In the genomic region with DNA sequence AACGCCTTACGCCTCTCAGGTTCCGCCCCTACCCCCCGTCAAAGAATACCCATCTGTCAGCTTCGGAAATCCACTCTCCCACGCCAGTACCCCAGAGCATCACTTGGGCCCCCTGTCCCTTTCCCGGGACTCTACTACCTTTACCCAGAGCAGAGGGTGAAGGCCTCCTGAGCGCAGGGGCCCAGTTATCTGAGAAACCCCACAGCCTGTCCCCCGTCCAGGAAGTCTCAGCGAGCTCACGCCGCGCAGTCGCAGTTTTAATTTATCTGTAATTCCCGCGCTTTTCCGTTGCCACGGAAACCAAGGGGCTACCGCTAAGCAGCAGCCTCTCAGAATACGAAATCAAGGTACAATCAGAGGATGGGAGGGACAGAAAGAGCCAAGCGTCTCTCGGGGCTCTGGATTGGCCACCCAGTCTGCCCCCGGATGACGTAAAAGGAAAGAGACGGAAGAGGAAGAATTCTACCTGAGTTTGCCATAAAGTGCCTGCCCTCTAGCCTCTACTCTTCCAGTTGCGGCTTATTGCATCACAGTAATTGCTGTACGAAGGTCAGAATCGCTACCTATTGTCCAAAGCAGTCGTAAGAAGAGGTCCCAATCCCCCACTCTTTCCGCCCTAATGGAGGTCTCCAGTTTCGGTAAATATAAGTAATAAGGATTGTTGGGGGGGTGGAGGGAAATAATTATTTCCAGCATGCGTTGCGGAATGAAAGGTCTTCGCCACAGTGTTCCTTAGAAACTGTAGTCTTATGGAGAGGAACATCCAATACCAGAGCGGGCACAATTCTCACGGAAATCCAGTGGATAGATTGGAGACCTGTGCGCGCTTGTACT, we compare ENCODE assay signal across 1 cellular context.
A peak's percentile ranks its signal among the peaks of the same experiment; 100 is the strongest.
TF ChIP-seq lines count a peak whose summit lies in the region.

A gene (minus strand): TSS at position 232 of the 834 bp plus-strand sequence. CDS start 1,268 bp downstream, outside the sequence.

TF ChIP-seq in K562, 482 proteins besides CTCF, POLR2A, EP300 and RAD21 (continued from another document and continues in another):
- TF ChIP-seq, protein P1, sequence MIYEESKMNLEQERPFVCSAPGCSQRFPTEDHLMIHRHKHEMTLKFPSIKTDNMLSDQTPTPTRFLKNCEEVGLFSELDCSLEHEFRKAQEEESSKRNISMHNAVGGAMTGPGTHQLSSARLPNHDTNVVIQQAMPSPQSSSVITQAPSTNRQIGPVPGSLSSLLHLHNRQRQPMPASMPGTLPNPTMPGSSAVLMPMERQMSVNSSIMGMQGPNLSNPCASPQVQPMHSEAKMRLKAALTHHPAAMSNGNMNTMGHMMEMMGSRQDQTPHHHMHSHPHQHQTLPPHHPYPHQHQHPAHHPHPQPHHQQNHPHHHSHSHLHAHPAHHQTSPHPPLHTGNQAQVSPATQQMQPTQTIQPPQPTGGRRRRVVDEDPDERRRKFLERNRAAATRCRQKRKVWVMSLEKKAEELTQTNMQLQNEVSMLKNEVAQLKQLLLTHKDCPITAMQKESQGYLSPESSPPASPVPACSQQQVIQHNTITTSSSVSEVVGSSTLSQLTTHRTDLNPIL (CRISPR knock-in tag; IDR thresholded peaks at IDR 0.05), result no peak
- no peak for TF ChIP-seq LEF1 (IDR thresholded peaks at IDR 0.05)
- TF ChIP-seq CHD4 (IDR thresholded peaks at IDR 0.05; ENCODE audit: insufficient read depth, insufficient replicate concordance, low read depth, low read length, poor library complexity, severe bottlenecking), result no peak
- TF ChIP-seq, protein P2, sequence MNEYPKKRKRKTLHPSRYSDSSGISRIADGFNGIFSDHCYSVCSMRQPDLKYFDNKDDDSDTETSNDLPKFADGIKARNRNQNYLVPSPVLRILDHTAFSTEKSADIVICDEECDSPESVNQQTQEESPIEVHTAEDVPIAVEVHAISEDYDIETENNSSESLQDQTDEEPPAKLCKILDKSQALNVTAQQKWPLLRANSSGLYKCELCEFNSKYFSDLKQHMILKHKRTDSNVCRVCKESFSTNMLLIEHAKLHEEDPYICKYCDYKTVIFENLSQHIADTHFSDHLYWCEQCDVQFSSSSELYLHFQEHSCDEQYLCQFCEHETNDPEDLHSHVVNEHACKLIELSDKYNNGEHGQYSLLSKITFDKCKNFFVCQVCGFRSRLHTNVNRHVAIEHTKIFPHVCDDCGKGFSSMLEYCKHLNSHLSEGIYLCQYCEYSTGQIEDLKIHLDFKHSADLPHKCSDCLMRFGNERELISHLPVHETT (CRISPR knock-in tag; conservative IDR thresholded peaks at IDR 0.05 in 1 of 2, IDR thresholded peaks at IDR 0.05 in 1 of 2), result no peak
- peak; percentile 66 for TF ChIP-seq RBFOX2 (IDR thresholded peaks at IDR 0.05; ENCODE audit: low read depth, low read length)
- no peak for TF ChIP-seq COPS2 (conservative IDR thresholded peaks at IDR 0.05)
- TF ChIP-seq, protein P3, sequence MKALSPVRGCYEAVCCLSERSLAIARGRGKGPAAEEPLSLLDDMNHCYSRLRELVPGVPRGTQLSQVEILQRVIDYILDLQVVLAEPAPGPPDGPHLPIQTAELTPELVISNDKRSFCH (CRISPR knock-in tag; IDR thresholded peaks at IDR 0.05), result no peak
- TF ChIP-seq, protein P3 (tag; IDR thresholded peaks at IDR 0.05), result 0 out of 2 replicates have a peak, but pooled peaks have one; percentile 49
- TF ChIP-seq, protein P4, sequence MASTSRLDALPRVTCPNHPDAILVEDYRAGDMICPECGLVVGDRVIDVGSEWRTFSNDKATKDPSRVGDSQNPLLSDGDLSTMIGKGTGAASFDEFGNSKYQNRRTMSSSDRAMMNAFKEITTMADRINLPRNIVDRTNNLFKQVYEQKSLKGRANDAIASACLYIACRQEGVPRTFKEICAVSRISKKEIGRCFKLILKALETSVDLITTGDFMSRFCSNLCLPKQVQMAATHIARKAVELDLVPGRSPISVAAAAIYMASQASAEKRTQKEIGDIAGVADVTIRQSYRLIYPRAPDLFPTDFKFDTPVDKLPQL (IDR thresholded peaks at IDR 0.05; ENCODE audit: extremely low read depth, insufficient read length), result peak; percentile 77
- peak; percentile 34 for TF ChIP-seq CXXC5 (CRISPR knock-in tag; IDR thresholded peaks at IDR 0.05)
- peak; percentile 61 to 82; a peak in 3 of 4 replicates for TF ChIP-seq FOXK2 (conservative IDR thresholded peaks at IDR 0.05 in 1 of 2, IDR thresholded peaks at IDR 0.05 in 1 of 2; ENCODE audit: low read depth in 2 of 2)
- TF ChIP-seq GTF2E2 (tag; IDR thresholded peaks at IDR 0.05), result peak; percentile 73
- TF ChIP-seq CTBP1 (IDR thresholded peaks at IDR 0.05; ENCODE audit: borderline replicate concordance), result no peak; the same call in 1 of the 2 replicates
- TF ChIP-seq, protein P5, sequence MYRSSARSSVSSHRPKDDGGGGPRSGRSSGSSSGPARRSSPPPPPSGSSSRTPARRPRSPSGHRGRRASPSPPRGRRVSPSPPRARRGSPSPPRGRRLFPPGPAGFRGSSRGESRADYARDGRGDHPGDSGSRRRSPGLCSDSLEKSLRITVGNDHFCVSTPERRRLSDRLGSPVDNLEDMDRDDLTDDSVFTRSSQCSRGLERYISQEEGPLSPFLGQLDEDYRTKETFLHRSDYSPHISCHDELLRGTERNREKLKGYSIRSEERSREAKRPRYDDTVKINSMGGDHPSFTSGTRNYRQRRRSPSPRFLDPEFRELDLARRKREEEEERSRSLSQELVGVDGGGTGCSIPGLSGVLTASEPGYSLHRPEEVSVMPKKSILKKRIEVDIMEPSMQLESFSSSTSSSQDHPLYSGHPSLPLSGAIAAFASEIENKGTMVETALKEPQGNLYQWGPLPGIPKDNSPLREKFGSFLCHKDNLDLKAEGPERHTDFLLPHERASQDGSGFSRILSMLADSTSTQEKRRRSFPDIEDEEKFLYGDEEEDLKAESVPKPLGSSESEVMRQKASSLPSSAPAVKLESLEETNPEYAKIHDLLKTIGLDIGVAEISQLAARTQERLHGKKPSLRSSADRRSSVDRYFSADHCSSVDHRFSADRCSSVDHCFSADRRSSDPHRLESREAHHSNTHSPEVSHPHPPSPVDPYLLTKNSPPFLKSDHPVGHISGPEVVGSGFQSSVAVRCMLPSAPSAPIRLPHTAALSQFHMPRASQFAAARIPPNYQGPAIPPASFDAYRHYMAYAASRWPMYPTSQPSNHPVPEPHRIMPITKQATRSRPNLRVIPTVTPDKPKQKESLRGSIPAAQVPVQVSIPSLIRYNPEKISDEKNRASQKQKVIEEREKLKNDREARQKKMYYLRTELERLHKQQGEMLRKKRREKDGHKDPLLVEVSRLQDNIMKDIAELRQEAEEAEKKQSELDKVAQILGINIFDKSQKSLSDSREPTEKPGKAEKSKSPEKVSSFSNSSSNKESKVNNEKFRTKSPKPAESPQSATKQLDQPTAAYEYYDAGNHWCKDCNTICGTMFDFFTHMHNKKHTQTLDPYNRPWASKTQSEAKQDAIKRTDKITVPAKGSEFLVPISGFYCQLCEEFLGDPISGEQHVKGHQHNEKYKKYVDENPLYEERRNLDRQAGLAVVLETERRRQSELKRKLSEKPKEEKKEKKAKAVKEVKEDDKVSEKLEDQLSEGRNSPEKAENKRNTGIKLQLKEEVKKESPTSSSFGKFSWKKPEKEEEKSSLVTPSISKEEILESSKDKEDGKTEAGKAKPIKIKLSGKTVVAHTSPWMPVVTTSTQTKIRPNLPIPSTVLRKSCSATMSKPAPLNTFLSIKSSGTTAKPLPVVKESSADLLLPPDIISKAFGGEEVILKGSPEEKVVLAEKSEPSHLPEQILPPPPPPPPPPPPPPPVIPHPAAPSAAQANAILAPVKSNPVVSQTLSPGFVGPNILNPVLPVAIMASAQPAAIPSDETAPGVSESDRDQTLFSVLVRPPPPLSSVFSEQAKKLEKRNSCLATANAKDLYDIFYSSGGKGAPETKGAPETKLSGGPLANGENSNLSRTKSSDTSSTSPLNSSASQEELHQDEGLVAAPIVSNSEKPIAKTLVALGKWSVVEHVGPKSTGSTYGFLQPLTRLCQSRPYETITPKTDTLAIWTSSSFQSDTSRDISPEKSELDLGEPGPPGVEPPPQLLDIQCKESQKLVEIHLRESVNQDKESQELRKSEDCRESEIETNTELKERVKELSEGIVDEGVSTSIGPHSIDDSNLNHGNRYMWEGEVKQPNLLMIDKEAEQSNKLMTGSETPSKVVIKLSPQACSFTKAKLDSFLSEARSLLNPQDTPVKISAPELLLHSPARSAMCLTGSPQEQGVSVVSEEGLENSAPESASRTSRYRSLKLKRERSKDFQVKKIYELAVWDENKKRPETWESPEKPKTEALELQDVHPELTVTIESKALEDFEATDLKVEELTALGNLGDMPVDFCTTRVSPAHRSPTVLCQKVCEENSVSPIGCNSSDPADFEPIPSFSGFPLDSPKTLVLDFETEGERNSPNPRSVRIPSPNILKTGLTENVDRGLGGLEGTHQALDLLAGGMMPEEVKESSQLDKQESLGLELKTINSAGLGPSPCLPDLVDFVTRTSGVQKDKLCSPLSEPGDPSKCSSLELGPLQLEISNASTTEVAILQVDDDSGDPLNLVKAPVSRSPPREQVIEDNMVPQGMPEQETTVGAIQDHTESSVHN (IDR thresholded peaks at IDR 0.05; ENCODE audit: borderline replicate concordance in 1 of 2, low read depth in 1 of 2), result no peak
- no peak; a peak in 1 of 4 replicates for TF ChIP-seq FOXA3 (CRISPR knock-in tag; conservative IDR thresholded peaks at IDR 0.05 in 1 of 2, IDR thresholded peaks at IDR 0.05 in 1 of 2)
- TF ChIP-seq, protein P6, sequence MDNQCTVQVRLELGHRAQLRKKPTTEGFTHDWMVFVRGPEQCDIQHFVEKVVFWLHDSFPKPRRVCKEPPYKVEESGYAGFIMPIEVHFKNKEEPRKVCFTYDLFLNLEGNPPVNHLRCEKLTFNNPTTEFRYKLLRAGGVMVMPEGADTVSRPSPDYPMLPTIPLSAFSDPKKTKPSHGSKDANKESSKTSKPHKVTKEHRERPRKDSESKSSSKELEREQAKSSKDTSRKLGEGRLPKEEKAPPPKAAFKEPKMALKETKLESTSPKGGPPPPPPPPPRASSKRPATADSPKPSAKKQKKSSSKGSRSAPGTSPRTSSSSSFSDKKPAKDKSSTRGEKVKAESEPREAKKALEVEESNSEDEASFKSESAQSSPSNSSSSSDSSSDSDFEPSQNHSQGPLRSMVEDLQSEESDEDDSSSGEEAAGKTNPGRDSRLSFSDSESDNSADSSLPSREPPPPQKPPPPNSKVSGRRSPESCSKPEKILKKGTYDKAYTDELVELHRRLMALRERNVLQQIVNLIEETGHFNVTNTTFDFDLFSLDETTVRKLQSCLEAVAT (IDR thresholded peaks at IDR 0.05), result peak; percentile 21 to 87; a peak in 3 of 4 replicates
- TF ChIP-seq RB1 (IDR thresholded peaks at IDR 0.05; ENCODE audit: low read depth), result peak; percentile 98
- no peak for TF ChIP-seq HNRNPUL1 (IDR thresholded peaks at IDR 0.05; ENCODE audit: low read length)
- TF ChIP-seq, protein P7, sequence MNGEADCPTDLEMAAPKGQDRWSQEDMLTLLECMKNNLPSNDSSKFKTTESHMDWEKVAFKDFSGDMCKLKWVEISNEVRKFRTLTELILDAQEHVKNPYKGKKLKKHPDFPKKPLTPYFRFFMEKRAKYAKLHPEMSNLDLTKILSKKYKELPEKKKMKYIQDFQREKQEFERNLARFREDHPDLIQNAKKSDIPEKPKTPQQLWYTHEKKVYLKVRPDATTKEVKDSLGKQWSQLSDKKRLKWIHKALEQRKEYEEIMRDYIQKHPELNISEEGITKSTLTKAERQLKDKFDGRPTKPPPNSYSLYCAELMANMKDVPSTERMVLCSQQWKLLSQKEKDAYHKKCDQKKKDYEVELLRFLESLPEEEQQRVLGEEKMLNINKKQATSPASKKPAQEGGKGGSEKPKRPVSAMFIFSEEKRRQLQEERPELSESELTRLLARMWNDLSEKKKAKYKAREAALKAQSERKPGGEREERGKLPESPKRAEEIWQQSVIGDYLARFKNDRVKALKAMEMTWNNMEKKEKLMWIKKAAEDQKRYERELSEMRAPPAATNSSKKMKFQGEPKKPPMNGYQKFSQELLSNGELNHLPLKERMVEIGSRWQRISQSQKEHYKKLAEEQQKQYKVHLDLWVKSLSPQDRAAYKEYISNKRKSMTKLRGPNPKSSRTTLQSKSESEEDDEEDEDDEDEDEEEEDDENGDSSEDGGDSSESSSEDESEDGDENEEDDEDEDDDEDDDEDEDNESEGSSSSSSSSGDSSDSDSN (IDR thresholded peaks at IDR 0.05; ENCODE audit: borderline replicate concordance in 1 of 2, low read depth in 2 of 2, low read length in 2 of 2), result 0 out of 4 replicates have a peak, but pooled peaks of 1 of the 2 experiments have one; percentile 47
- TF ChIP-seq SIN3A (IDR thresholded peaks at IDR 0.05; ENCODE audit: borderline replicate concordance in 2 of 2, control insufficient read depth in 1 of 2, low read depth in 2 of 2, low read length in 2 of 2), result peak; percentile 77 to 87; a peak in 2 of 4 replicates
- TF ChIP-seq, protein P8, sequence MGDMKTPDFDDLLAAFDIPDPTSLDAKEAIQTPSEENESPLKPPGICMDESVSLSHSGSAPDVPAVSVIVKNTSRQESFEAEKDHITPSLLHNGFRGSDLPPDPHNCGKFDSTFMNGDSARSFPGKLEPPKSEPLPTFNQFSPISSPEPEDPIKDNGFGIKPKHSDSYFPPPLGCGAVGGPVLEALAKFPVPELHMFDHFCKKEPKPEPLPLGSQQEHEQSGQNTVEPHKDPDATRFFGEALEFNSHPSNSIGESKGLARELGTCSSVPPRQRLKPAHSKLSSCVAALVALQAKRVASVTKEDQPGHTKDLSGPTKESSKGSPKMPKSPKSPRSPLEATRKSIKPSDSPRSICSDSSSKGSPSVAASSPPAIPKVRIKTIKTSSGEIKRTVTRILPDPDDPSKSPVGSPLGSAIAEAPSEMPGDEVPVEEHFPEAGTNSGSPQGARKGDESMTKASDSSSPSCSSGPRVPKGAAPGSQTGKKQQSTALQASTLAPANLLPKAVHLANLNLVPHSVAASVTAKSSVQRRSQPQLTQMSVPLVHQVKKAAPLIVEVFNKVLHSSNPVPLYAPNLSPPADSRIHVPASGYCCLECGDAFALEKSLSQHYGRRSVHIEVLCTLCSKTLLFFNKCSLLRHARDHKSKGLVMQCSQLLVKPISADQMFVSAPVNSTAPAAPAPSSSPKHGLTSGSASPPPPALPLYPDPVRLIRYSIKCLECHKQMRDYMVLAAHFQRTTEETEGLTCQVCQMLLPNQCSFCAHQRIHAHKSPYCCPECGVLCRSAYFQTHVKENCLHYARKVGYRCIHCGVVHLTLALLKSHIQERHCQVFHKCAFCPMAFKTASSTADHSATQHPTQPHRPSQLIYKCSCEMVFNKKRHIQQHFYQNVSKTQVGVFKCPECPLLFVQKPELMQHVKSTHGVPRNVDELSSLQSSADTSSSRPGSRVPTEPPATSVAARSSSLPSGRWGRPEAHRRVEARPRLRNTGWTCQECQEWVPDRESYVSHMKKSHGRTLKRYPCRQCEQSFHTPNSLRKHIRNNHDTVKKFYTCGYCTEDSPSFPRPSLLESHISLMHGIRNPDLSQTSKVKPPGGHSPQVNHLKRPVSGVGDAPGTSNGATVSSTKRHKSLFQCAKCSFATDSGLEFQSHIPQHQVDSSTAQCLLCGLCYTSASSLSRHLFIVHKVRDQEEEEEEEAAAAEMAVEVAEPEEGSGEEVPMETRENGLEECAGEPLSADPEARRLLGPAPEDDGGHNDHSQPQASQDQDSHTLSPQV (IDR thresholded peaks at IDR 0.05), result no peak
- TF ChIP-seq PHB2 (IDR thresholded peaks at IDR 0.05; ENCODE audit: low read depth), result no peak
